In genomic region chr17:17560167-17560566, GRCh38 we compare ENCODE assay signal across 15 cellular contexts.
"Had no signal": no experiment of that assay in that cellular context is flagged by ENCODE, and none has a peak within 500 bp of the region (broad histone marks: within the 10 kb centered on the region; RNA-seq: fewer than 3 reads in every experiment).

No MANE protein-coding gene starts in this region.

- ATAC-seq: natural killer cell treated with Interleukin-12 subunit alpha and Interleukin-12 subunit beta and Interleukin-15 and Interleukin-18, amount 100 ng/mL, for 72 hours had no signal

- H3K4me3 ChIP-seq: coronary artery, left ventricle myocardium inferior, lung, suprapubic skin, tibial nerve had no signal

- H3K9me3 ChIP-seq: left ventricle myocardium inferior, suprapubic skin, tibial nerve had no signal

- H3K36me3 ChIP-seq: left ventricle myocardium inferior, suprapubic skin, tibial nerve had no signal

- H3K27me3 ChIP-seq: suprapubic skin, tibial nerve had no signal

- H3K27ac ChIP-seq: coronary artery, left ventricle myocardium inferior, tibial nerve had no signal

- DNase-seq: caudate nucleus; effector CD8-positive, alpha-beta T cell; immature natural killer cell; left ventricle myocardium inferior; mesenchymal stem cell; midbrain; posterior cingulate gyrus; small intestine; stimulated activated CD4-positive, alpha-beta T cell treated with anti-CD3 and anti-CD28 coated beads, Interleukin-12 subunit alpha, Interleukin-12 subunit beta, amount 100 ng/mL, for 4 hours; stimulated activated naive CD4-positive, alpha-beta T cell had no signal
